1 cellular context compared by ENCODE assay signal in genomic region chr14:72075649-72076334, GRCh38.
TF ChIP-seq lines count a peak whose summit lies in the region.

No MANE protein-coding gene starts in this region.

TF ChIP-seq in GM23338, 12 proteins besides CTCF, POLR2A, EP300 and RAD21 (continued from another document):
- TF ChIP-seq, protein P1, sequence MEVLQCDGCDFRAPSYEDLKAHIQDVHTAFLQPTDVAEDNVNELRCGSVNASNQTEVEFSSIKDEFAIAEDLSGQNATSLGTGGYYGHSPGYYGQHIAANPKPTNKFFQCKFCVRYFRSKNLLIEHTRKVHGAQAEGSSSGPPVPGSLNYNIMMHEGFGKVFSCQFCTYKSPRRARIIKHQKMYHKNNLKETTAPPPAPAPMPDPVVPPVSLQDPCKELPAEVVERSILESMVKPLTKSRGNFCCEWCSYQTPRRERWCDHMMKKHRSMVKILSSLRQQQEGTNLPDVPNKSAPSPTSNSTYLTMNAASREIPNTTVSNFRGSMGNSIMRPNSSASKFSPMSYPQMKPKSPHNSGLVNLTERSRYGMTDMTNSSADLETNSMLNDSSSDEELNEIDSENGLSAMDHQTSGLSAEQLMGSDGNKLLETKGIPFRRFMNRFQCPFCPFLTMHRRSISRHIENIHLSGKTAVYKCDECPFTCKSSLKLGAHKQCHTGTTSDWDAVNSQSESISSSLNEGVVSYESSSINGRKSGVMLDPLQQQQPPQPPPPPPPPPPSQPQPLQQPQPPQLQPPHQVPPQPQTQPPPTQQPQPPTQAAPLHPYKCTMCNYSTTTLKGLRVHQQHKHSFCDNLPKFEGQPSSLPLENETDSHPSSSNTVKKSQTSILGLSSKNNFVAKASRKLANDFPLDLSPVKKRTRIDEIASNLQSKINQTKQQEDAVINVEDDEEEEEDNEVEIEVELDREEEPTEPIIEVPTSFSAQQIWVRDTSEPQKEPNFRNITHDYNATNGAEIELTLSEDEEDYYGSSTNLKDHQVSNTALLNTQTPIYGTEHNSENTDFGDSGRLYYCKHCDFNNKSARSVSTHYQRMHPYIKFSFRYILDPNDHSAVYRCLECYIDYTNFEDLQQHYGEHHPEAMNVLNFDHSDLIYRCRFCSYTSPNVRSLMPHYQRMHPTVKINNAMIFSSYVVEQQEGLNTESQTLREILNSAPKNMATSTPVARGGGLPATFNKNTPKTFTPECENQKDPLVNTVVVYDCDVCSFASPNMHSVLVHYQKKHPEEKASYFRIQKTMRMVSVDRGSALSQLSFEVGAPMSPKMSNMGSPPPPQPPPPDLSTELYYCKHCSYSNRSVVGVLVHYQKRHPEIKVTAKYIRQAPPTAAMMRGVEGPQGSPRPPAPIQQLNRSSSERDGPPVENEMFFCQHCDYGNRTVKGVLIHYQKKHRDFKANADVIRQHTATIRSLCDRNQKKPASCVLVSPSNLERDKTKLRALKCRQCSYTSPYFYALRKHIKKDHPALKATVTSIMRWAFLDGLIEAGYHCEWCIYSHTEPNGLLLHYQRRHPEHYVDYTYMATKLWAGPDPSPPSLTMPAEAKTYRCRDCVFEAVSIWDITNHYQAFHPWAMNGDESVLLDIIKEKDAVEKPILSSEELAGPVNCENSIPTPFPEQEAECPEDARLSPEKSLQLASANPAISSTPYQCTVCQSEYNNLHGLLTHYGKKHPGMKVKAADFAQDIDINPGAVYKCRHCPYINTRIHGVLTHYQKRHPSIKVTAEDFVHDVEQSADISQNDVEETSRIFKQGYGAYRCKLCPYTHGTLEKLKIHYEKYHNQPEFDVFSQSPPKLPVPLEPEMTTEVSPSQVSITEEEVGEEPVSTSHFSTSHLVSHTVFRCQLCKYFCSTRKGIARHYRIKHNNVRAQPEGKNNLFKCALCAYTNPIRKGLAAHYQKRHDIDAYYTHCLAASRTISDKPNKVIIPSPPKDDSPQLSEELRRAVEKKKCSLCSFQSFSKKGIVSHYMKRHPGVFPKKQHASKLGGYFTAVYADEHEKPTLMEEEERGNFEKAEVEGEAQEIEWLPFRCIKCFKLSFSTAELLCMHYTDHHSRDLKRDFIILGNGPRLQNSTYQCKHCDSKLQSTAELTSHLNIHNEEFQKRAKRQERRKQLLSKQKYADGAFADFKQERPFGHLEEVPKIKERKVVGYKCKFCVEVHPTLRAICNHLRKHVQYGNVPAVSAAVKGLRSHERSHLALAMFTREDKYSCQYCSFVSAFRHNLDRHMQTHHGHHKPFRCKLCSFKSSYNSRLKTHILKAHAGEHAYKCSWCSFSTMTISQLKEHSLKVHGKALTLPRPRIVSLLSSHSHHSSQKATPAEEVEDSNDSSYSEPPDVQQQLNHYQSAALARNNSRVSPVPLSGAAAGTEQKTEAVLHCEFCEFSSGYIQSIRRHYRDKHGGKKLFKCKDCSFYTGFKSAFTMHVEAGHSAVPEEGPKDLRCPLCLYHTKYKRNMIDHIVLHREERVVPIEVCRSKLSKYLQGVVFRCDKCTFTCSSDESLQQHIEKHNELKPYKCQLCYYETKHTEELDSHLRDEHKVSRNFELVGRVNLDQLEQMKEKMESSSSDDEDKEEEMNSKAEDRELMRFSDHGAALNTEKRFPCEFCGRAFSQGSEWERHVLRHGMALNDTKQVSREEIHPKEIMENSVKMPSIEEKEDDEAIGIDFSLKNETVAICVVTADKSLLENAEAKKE (CRISPR knock-in tag; IDR thresholded peaks at IDR 0.05): 0 out of 2 replicates have a peak, but pooled peaks have one; percentile 42
- TF ChIP-seq ZNF114 (CRISPR knock-in tag; IDR thresholded peaks at IDR 0.05): no peak
- TF ChIP-seq, protein P2, sequence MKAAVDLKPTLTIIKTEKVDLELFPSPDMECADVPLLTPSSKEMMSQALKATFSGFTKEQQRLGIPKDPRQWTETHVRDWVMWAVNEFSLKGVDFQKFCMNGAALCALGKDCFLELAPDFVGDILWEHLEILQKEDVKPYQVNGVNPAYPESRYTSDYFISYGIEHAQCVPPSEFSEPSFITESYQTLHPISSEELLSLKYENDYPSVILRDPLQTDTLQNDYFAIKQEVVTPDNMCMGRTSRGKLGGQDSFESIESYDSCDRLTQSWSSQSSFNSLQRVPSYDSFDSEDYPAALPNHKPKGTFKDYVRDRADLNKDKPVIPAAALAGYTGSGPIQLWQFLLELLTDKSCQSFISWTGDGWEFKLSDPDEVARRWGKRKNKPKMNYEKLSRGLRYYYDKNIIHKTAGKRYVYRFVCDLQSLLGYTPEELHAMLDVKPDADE (IDR thresholded peaks at IDR 0.05): no peak
- no peak for TF ChIP-seq EZH2phosphoT487 (IDR thresholded peaks at IDR 0.05; ENCODE audit: unreplicated experiment)
TF ChIP-seq in GM23338: peak in this region for 1.
